Comparison of ENCODE assay signal across 1 cellular context in the genomic region with DNA sequence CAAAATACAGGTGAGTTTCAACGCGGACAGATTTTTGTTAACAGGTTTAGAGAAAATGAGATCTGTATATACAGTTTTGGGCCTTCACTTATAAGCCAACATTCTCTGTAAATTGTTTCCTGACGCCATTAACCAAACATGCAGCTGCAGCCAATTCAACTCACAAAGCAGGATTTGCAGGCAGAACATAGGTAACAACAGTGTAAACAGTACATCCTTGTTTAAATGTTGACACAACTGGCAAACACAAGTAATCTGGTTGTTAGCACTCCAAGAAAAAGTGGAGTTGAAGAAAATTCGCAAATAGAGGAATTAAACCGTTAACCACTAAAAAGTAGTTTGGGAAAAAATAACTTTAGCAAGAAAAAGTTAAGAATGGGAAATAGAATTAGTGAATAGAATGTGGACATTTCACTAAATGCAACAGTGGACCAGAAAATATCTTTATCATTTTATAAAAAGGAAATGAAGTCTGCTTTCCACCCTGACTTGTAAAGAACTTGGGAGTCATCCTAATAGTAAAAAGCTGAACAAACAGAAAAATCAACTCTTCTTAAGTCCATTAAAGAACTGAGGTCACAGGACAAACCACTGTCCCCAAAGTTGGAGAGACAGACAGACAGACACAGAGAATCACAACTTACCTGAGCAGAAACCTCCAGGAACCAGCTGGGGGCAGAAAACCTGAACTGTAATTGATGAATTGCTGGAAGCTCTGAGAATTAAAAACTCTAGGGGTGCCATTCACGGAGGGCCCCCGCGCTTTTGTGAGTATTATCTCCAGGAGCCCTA.
TF ChIP-seq lines count a peak whose summit lies in the region.

No MANE protein-coding gene starts in this region.

TF ChIP-seq in H1, 55 proteins besides CTCF, POLR2A, EP300 and RAD21:
- TF ChIP-seq SRF (IDR thresholded peaks at IDR 0.05; ENCODE audit: low read depth, low read length) (no peak), GABPA (IDR thresholded peaks at IDR 0.05; ENCODE audit: borderline replicate concordance, insufficient read depth, low read length) (no peak), KDM4A (IDR thresholded peaks at IDR 0.05; ENCODE audit: low read depth, low read length, severe bottlenecking) (no peak), SP4 (IDR thresholded peaks at IDR 0.05; ENCODE audit: low read length) (no peak), TAF1 (IDR thresholded peaks at IDR 0.05; ENCODE audit: low read depth, low read length) (no peak), CHD2 (IDR thresholded peaks at IDR 0.05; ENCODE audit: low read length) (no peak), JUND (IDR thresholded peaks at IDR 0.05; ENCODE audit: low read length) (no peak), SIRT6 (IDR thresholded peaks at IDR 0.05; ENCODE audit: low read length) (no peak), ZNF274 (IDR thresholded peaks at IDR 0.05; ENCODE audit: borderline replicate concordance, extremely low read depth, low read length) (no peak), BACH1 (IDR thresholded peaks at IDR 0.05; ENCODE audit: low read length) (no peak), HDAC6 (IDR thresholded peaks at IDR 0.05; ENCODE audit: low read depth, low read length) (no peak), SUZ12 (IDR thresholded peaks at IDR 0.05; ENCODE audit: low read length) (no peak)
- TF ChIP-seq, protein P1, sequence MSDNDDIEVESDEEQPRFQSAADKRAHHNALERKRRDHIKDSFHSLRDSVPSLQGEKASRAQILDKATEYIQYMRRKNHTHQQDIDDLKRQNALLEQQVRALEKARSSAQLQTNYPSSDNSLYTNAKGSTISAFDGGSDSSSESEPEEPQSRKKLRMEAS (IDR thresholded peaks at IDR 0.05) = no peak
TF ChIP-seq in H1: peak in this region for 0.
